ENCODE assay signal across 6 cellular contexts in the genomic region with DNA sequence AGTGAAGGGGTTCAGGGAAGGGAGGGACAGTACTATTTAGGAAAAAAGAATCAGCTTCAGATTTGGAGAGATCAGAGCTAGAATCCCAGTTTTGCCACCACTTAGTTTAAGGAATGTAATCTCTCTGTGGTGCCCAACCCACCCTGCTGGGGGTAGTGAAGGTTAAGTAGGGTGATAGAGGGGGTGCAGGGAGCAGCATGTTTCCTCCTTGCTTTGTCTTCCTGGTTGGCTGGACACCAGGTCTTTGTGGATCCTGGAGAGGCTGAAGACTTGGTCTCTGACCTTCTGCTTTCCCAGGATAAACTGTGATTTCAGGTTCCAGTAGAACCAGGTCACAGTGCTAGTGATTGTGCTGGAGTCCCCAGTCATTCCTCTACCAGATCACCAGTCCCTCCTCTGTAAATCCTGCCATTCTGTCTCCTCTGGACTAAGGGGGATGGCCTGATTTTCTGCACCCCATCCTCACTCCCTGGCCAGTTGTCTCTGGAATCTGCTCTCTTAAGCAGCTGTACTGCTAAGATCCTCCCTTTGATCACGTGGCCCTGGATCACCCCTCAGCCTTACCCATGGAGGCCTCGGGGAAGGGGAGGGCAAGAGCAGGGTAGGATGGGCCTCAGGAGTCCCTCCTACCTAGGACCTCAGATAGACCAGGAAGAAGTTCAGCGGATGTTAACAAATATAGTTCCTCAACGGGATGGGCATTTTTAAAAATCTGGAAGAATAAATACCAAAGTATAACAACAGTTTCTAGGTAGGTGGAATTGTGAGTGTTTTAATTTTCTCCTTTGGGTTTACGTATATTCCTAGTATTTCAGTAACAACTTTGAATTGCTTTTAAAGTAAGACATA. TPM values are rescaled to one million over a fixed set of nuclear protein-coding genes. Genes with fewer than 3 reads are reported as not detected.
DNase-seq lines count a peak whose midpoint lies in the region; ATAC-seq and TF ChIP-seq lines count a peak whose summit lies in the region.

No MANE protein-coding gene starts in this region.

- H3K4me3 ChIP-seq in astrocyte of the spinal cord (ENCODE audit: low read depth, low read length) = no peak overlapping the region
- H3K4me3 ChIP-seq in neural cell (ENCODE audit: low read length) = peak overlapping the region; percentile 71

- H2AFZ ChIP-seq in neural cell (ENCODE audit: low read depth, low read length) = no peak overlapping the region

- no peak overlapping the region for H3K9ac ChIP-seq in neural cell (ENCODE audit: low read length)

- H4K20me1 ChIP-seq in neural cell (ENCODE audit: insufficient read depth) = no peaks in the 10 kb centered on the region

- DNase-seq in GDM1 (lab: John Stamatoyannopoulos, UW) = peak; percentile 51
- peak; percentile 58 for DNase-seq in astrocyte of the spinal cord (ENCODE audit: low read depth, low spot score)
- no peak for DNase-seq in NCI-H1105 treated with DMSO at 0.1 percent for 48 hours (lab: John Stamatoyannopoulos, UW)
- DNase-seq in effector memory CD8-positive, alpha-beta T cell = no peak

- H3K27me3 Mint-ChIP-seq in effector memory CD8-positive, alpha-beta T cell = no peaks in the 10 kb centered on the region

- in situ Hi-C loops in astrocyte of the spinal cord (cut with HindIII; ENCODE audit: low sequenced_read_pairs) = no loop called here

- H3K27ac Mint-ChIP-seq in effector memory CD8-positive, alpha-beta T cell = no peak overlapping the region

- H3K9me3 Mint-ChIP-seq in effector memory CD8-positive, alpha-beta T cell = no peaks in the 10 kb centered on the region

- no peak for ATAC-seq in GM19467 (IDR thresholded peaks at IDR 0.05; ENCODE audit: unreplicated experiment)
- ATAC-seq in effector memory CD8-positive, alpha-beta T cell (replicated peaks) = no peak

- TF ChIP-seq EP300 in neural cell (conservative IDR thresholded peaks at IDR 0.05; ENCODE audit: poor library complexity, severe bottlenecking) = no peak

- H3K36me3 ChIP-seq in neural cell (ENCODE audit: insufficient read depth, low read length) = peaks cover 3% of the 10 kb centered on the region

- TF ChIP-seq RAD21 in neural cell (conservative IDR thresholded peaks at IDR 0.05) = no peak

- no peak overlapping the region for H3K27ac ChIP-seq in neural cell (ENCODE audit: low read length)

- H3K9me3 ChIP-seq in neural cell (ENCODE audit: low read length) = no peaks in the 10 kb centered on the region

- peaks cover 8% of the 10 kb centered on the region for H3F3A ChIP-seq in neural cell (ENCODE audit: insufficient read depth, low read length, poor library complexity, severe bottlenecking)

- no peak overlapping the region for H3K4me2 ChIP-seq in neural cell (ENCODE audit: low read length)

- H3K4me3 Mint-ChIP-seq in effector memory CD8-positive, alpha-beta T cell = no peak overlapping the region

- no peak for TF ChIP-seq CTCF in astrocyte of the spinal cord (IDR thresholded peaks at IDR 0.05; ENCODE audit: low read depth, low read length)
- no peak for TF ChIP-seq CTCF in neural cell (IDR thresholded peaks at IDR 0.05; ENCODE audit: poor library complexity, severe bottlenecking)

- H3K27me3 ChIP-seq in neural cell (ENCODE audit: insufficient read depth, low read depth, low read length) = no peaks in the 10 kb centered on the region

- peaks cover 51% of the 10 kb centered on the region for H3K79me2 ChIP-seq in neural cell (replicated peaks; ENCODE audit: insufficient read depth, low read length)

- peaks cover 44% of the 10 kb centered on the region for H3K36me3 Mint-ChIP-seq in effector memory CD8-positive, alpha-beta T cell (ENCODE audit: insufficient read depth)

- no peaks in the 10 kb centered on the region for H3K9me2 ChIP-seq in neural cell (ENCODE audit: insufficient read depth, low read length)

- H3K4me1 Mint-ChIP-seq in effector memory CD8-positive, alpha-beta T cell (ENCODE audit: low read depth in 2 of 2) = peaks cover 41 to 43% of the 10 kb centered on the region in 2 donors

TF ChIP-seq in neural cell, 6 proteins besides CTCF, POLR2A, EP300 and RAD21:
- TF ChIP-seq EZH2 (IDR thresholded peaks at IDR 0.05; ENCODE audit: borderline replicate concordance, insufficient read depth, low read length, poor library complexity, severe bottlenecking) (no peak), TAF1 (IDR thresholded peaks at IDR 0.05; ENCODE audit: low read depth) (no peak), SMC3 (conservative IDR thresholded peaks at IDR 0.05; ENCODE audit: poor library complexity) (no peak), POLR2AphosphoS5 (IDR thresholded peaks at IDR 0.05) (no peak), MXI1 (conservative IDR thresholded peaks at IDR 0.05; ENCODE audit: poor library complexity, severe bottlenecking) (no peak)
- TF ChIP-seq, protein P1, sequence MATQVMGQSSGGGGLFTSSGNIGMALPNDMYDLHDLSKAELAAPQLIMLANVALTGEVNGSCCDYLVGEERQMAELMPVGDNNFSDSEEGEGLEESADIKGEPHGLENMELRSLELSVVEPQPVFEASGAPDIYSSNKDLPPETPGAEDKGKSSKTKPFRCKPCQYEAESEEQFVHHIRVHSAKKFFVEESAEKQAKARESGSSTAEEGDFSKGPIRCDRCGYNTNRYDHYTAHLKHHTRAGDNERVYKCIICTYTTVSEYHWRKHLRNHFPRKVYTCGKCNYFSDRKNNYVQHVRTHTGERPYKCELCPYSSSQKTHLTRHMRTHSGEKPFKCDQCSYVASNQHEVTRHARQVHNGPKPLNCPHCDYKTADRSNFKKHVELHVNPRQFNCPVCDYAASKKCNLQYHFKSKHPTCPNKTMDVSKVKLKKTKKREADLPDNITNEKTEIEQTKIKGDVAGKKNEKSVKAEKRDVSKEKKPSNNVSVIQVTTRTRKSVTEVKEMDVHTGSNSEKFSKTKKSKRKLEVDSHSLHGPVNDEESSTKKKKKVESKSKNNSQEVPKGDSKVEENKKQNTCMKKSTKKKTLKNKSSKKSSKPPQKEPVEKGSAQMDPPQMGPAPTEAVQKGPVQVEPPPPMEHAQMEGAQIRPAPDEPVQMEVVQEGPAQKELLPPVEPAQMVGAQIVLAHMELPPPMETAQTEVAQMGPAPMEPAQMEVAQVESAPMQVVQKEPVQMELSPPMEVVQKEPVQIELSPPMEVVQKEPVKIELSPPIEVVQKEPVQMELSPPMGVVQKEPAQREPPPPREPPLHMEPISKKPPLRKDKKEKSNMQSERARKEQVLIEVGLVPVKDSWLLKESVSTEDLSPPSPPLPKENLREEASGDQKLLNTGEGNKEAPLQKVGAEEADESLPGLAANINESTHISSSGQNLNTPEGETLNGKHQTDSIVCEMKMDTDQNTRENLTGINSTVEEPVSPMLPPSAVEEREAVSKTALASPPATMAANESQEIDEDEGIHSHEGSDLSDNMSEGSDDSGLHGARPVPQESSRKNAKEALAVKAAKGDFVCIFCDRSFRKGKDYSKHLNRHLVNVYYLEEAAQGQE (IDR thresholded peaks at IDR 0.05; ENCODE audit: borderline replicate concordance) = no peak

RNA-seq across cellular contexts. Expression of a gene that starts 3.1 kb away (rescaled TPM):
- polyA plus RNA-seq in neural cell = 82.0 and 87.0 TPM in 2 replicates
- 76.3 and 78.4 TPM in 2 replicates for polyA minus RNA-seq in neural cell

RNA-seq across cellular contexts. Expression of a gene that starts 5.0 kb away (rescaled TPM):
- 135 and 162 TPM in 2 replicates for polyA plus RNA-seq in neural cell
- polyA minus RNA-seq in neural cell = 54.4 and 60.6 TPM in 2 replicates

RNA-seq across cellular contexts. Expression of a gene that starts 11.2 kb away (rescaled TPM):
- polyA plus RNA-seq in neural cell = not detected in 2 replicates
- polyA minus RNA-seq in neural cell = not detected in 2 replicates

RNA-seq across cellular contexts. Expression of a gene that starts 44.2 kb away (rescaled TPM):
- polyA plus RNA-seq in neural cell = 242 and 261 TPM in 2 replicates
- polyA minus RNA-seq in neural cell = 275 and 404 TPM in 2 replicates

RNA-seq across cellular contexts. Expression of a gene that starts 54.6 kb away (rescaled TPM):
- 6.4 and 11.2 TPM in 2 replicates for polyA plus RNA-seq in neural cell
- 4.6 and 5.3 TPM in 2 replicates for polyA minus RNA-seq in neural cell

Comparison
In these comparisons a context has a peak if more than half of its experiments do, and no peak if none do; other contexts are left out.
1. DNase-seq: peak in GDM1 (single experiment) and astrocyte of the spinal cord (single experiment); none in NCI-H1105 treated with DMSO at 0.1 percent for 48 hours (single experiment) and effector memory CD8-positive, alpha-beta T cell (0 of 3).